Comparison of ENCODE assay signal across 8 cellular contexts in the genomic region with DNA sequence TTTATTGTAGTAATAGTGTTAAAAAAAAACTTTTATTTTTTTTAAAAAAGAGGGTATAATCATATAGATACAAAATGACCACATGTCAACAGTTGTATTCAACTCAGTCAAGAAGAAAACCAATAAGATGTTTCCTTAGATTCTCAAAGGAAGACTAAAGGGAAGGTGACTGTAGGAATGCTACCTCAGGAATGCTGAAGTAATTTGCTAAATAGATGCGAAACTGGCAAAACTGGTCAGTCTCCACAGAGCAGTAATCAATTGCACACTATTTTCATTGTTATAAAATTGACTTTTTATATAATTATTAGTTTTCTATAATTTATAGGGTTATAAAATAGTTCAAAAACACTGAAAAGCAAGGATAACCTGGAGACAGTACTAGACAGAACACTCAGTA.
"Had no signal": no experiment of that assay in that cellular context is flagged by ENCODE, and none has a peak within 500 bp of the region (broad histone marks: within the 10 kb centered on the region; RNA-seq: fewer than 3 reads in every experiment).

No MANE protein-coding gene starts in this region.

- H3K4me3 ChIP-seq: K562 had no signal

- DNase-seq: GOT3, H9, HCEC 1CT, IMR-90, KG1 had no signal

- H3K4me3 Mint-ChIP-seq: H9 had no signal

- FAIRE-seq: H54, HTR-8/SVneo, K562 had no signal

- ATAC-seq: K562 had no signal

- H3K27ac Mint-ChIP-seq: H9 had no signal
